8 cellular contexts compared by ENCODE assay signal in the genomic region with DNA sequence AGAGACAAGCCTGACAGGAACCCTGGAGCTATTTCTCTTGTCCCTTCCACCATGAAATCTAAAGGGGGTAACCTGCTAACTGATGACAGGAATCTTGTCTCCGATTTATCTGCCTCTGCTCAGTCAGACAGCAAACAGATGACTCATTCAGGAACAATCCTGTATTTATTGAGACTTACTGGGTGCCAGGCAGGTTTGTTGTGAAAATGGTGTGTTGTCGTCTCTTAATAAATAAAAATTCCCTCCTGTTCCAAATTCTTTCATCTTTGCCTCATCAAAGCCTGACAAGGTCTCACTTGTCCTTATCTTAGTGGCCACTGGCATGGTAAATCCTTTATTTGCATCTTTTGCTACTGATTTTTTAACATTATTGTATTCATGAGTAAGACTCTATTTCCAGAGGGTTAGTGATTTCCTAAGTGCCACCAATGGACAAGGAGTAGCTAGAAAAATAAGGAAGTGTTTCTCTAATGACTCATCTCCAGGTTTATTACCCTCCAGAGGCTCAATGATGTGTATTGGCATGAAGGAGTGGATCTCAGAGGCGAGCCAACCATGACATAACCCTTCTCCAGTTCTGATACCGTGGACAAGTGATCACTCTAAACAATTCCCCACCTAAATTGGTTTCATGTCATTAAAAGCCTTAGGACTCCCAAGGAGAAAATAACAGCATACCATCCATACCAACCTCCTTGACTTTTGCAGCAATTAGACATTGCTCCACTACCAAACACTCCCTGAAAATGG.
DNase-seq lines count a peak whose midpoint lies in the region; ATAC-seq, FAIRE-seq and TF ChIP-seq lines count a peak whose summit lies in the region.

No MANE protein-coding gene starts in this region.

- CTCF ChIA-PET in endothelial cell of umbilical vein (lab: Charles Lee), result no interaction called here

- H2AFZ ChIP-seq in endothelial cell of umbilical vein (ENCODE audit: low read depth, low read length) (peak overlapping the region; percentile 62), osteoblast (ENCODE audit: low read length) (no peak overlapping the region)

- peak overlapping the region; percentile 82 for H3K9ac ChIP-seq in endothelial cell of umbilical vein (replicated peaks; ENCODE audit: extremely low read depth, insufficient read depth, low read length)

- FAIRE-seq in endothelial cell of umbilical vein (lab: Jason Lieb, UNC), result peak; percentile 85

- H3K36me3 ChIP-seq in endothelial cell of umbilical vein (ENCODE audit: control insufficient read depth in 2 of 2, extremely low read depth in 1 of 2, insufficient read depth in 2 of 2, low read length in 2 of 2), result no peaks in the 10 kb centered on the region
- H3K36me3 ChIP-seq in osteoblast (ENCODE audit: insufficient read depth, low read length), result no peaks in the 10 kb centered on the region

- peak overlapping the region; percentile 79 for H3K4me2 ChIP-seq in endothelial cell of umbilical vein (ENCODE audit: insufficient read depth, low read length)
- no peak overlapping the region for H3K4me2 ChIP-seq in osteoblast (ENCODE audit: insufficient read depth, low read length)

- H4K20me1 ChIP-seq in endothelial cell of umbilical vein (replicated peaks; ENCODE audit: control insufficient read depth, extremely low read depth, insufficient read depth, low read length), result no peaks in the 10 kb centered on the region
- H4K20me1 ChIP-seq in osteoblast (ENCODE audit: insufficient read depth, low read length), result no peaks in the 10 kb centered on the region

- POLR2A ChIA-PET in endothelial cell of umbilical vein (lab: Charles Lee), result no interaction called here

- H3K27ac ChIP-seq in endothelial cell of umbilical vein (ENCODE audit: insufficient read depth, low read depth, low read length), result peak overlapping the region; percentile 98
- H3K27ac ChIP-seq in osteoblast (ENCODE audit: low read depth, low read length), result no peak overlapping the region

- no TSS peak for BruUV-seq in endothelial cell of umbilical vein (replicated peaks; lab: Mats Ljungman, UMichigan)

- dilution Hi-C loops in endothelial cell of umbilical vein (cut with MboI; ENCODE audit: extremely low pct_ligation_motif_present, low sequenced_read_pairs), result no loop called here

- intact Hi-C loops in endothelial cell of umbilical vein (cut with micrococcal nuclease) (loop anchor here (5.0 to 10.0 kb wide), 2 partner anchors 95 to 882 kb away; a partner anchor contains a TSS), sciatic nerve (cut with DNase I) (no loop called here)

- ATAC-seq in sciatic nerve, result peak; percentile 92
- ATAC-seq in HG02763 (IDR thresholded peaks at IDR 0.05; ENCODE audit: unreplicated experiment), result no peak

- H3K9me3 ChIP-seq in endothelial cell of umbilical vein (replicated peaks; ENCODE audit: control insufficient read depth, insufficient read depth, low read length) (no peaks in the 10 kb centered on the region), osteoblast (ENCODE audit: low read depth, low read length) (no peaks in the 10 kb centered on the region)

- H3K4me3 ChIP-seq in endothelial cell of umbilical vein (replicated peaks in 1 of 3; ENCODE audit: insufficient read depth in 1 of 3, low read depth in 1 of 3, low read length in 3 of 3) (peak overlapping the region in 1 of 3 experiments; percentile 22), osteoblast (ENCODE audit: insufficient read depth, low read length) (no peak overlapping the region)

- no peaks in the 10 kb centered on the region for H3K79me2 ChIP-seq in endothelial cell of umbilical vein (ENCODE audit: control insufficient read depth, insufficient read depth, low read length)
- H3K79me2 ChIP-seq in osteoblast (ENCODE audit: insufficient read depth, low read length), result no peaks in the 10 kb centered on the region

- H3K9me1 ChIP-seq in endothelial cell of umbilical vein (replicated peaks; ENCODE audit: control insufficient read depth, extremely low read depth, insufficient read depth, low read length), result no peaks in the 10 kb centered on the region

- TF ChIP-seq CTCF in endothelial cell of umbilical vein (IDR thresholded peaks at IDR 0.05; ENCODE audit: extremely low read depth in 1 of 2, insufficient read depth in 1 of 2, low read depth in 1 of 2, low read length in 2 of 2) (no peak), osteoblast (IDR thresholded peaks at IDR 0.05; ENCODE audit: extremely low read depth, low read depth, low read length) (no peak)

- H3K27me3 ChIP-seq in endothelial cell of umbilical vein (ENCODE audit: control insufficient read depth in 2 of 2, insufficient read depth in 2 of 2, low read length in 2 of 2) (no peaks in the 10 kb centered on the region), osteoblast (ENCODE audit: insufficient read depth, low read length) (no peaks in the 10 kb centered on the region)

- H3K4me1 ChIP-seq in endothelial cell of umbilical vein (ENCODE audit: control insufficient read depth, extremely low read depth, insufficient read depth, low read length) (peaks cover 44% of the 10 kb centered on the region), osteoblast (ENCODE audit: insufficient read depth, low read length) (peaks cover 4% of the 10 kb centered on the region)

- TF ChIP-seq POLR2A in endothelial cell of umbilical vein (IDR thresholded peaks at IDR 0.05; ENCODE audit: low read depth, low read length), result no peak

- DNase-seq in GM03348 (ENCODE audit: low spot score) (peak; percentile 16), NCI-H2196 treated with DMSO at 0.1 percent for 48 hours (lab: John Stamatoyannopoulos, UW; ENCODE audit: unreplicated experiment) (peak; percentile 13), endothelial cell of umbilical vein (ENCODE audit: low read depth, low spot score) (peak; percentile 66), sciatic nerve (ENCODE audit: low spot score) (no peak), NCI-H82 treated with DMSO at 0.1 percent for 48 hours (lab: John Stamatoyannopoulos, UW; ENCODE audit: unreplicated experiment) (no peak), osteoblast (ENCODE audit: insufficient read length, low spot score, missing footprints) (no peak), occipital lobe (lab: John Stamatoyannopoulos, UW) (no peak)

TF ChIP-seq in endothelial cell of umbilical vein, 7 proteins besides CTCF, POLR2A, EP300 and RAD21:
- TF ChIP-seq, protein P1, sequence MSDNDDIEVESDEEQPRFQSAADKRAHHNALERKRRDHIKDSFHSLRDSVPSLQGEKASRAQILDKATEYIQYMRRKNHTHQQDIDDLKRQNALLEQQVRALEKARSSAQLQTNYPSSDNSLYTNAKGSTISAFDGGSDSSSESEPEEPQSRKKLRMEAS (IDR thresholded peaks at IDR 0.05; ENCODE audit: insufficient read depth, insufficient read length), result no peak
- TF ChIP-seq FOS (IDR thresholded peaks at IDR 0.05; ENCODE audit: borderline replicate concordance, insufficient read depth, low read length) (peak; percentile 66), POLR2AphosphoS5 (IDR thresholded peaks at IDR 0.05; ENCODE audit: insufficient read depth, low read depth, low read length) (no peak), EZH2 (IDR thresholded peaks at IDR 0.05; ENCODE audit: borderline replicate concordance, low read depth, low read length, severe bottlenecking) (no peak), JUN (IDR thresholded peaks at IDR 0.05; ENCODE audit: borderline replicate concordance, insufficient read depth, insufficient read length, low read depth) (peak; percentile 89), MYC (IDR thresholded peaks at IDR 0.05; ENCODE audit: low read depth, low read length) (no peak), GATA2 (IDR thresholded peaks at IDR 0.05; ENCODE audit: insufficient read depth, insufficient read length, low read depth, low read length) (peak; percentile 65)
TF ChIP-seq in endothelial cell of umbilical vein: peak in this region for 3.

Comparison
In these comparisons a context has a peak if more than half of its experiments do, and no peak if none do; other contexts are left out.
1. DNase-seq: peak in GM03348 (single experiment), NCI-H2196 treated with DMSO at 0.1 percent for 48 hours (single experiment) and endothelial cell of umbilical vein (single experiment); none in sciatic nerve (single experiment), NCI-H82 treated with DMSO at 0.1 percent for 48 hours (single experiment), osteoblast (single experiment) and occipital lobe (single experiment).